In the genomic region with DNA sequence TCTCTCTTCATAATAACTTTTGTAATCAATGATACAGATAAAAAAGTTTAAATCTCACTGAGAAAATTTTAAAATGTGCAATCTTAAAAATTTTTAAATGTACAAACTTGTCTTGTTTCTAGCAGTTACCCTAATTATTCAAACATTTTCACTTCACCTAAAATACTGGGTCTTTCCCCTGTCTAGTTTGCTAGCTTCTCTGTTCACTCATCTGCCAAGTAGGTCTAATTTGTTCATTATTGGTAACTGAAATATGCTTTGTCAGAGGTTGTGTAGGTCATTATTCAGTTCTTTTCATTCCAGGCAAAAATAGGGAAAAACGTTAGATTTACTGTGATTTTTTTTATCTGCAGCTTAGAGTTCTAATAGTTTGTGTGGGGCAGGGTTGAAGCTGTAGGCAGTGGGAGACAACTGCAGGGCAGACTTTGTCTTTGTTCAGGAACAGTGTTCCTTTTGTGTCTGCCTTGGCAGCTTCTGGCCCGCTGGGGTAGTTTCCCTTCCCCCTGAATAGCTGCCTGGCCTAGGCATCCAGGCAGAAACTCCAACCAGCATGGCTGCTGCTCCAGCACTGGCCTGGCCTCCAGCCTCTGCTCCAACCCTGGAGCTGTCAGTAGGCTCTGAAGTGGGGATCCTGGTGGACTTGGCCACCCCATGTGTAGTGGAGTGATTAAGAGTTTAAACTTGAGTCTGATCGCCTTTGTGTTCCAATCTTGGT, we compare ENCODE assay signal across 9 cellular contexts. TPM values are rescaled to one million over a fixed set of nuclear protein-coding genes. Genes with fewer than 3 reads are reported as not detected.
DNase-seq lines count a peak whose midpoint lies in the region; ATAC-seq, FAIRE-seq and TF ChIP-seq lines count a peak whose summit lies in the region.
"Had no signal": no experiment of that assay in that cellular context is flagged by ENCODE, and none has a peak within 500 bp of the region (broad histone marks: within the 10 kb centered on the region; RNA-seq: fewer than 3 reads in every experiment).

No MANE protein-coding gene starts in this region.

- ATAC-seq in esophagus mucosa: peak; percentile 27
- ATAC-seq in left colon: no peak
- ATAC-seq: effector memory CD8-positive, alpha-beta T cell had no signal

- H2AFZ ChIP-seq in OCI-LY3 (ENCODE audit: low read depth, low read length): no peak overlapping the region

- no peaks in the 10 kb centered on the region for H3K36me3 Mint-ChIP-seq in CD4-positive, alpha-beta memory T cell
- H3K36me3 Mint-ChIP-seq in neural crest cell (ENCODE audit: low read depth): no peaks in the 10 kb centered on the region

- no peak for TF ChIP-seq CTCF in OCI-LY3 (IDR thresholded peaks at IDR 0.05; ENCODE audit: low read depth, low read length)
- TF ChIP-seq CTCF in neural crest cell (conservative IDR thresholded peaks at IDR 0.05): no peak

- CTCF ChIA-PET in CD4-positive, alpha-beta memory T cell (lab: Charles Lee; ENCODE audit: partially characterized antibody): interaction anchor here (1.1 kb wide), 1 partner anchor 12 kb away, joined by 3 read pairs; no protein-coding TSS in a partner anchor

- H3K27me3 Mint-ChIP-seq in CD4-positive, alpha-beta memory T cell: no peaks in the 10 kb centered on the region
- no peaks in the 10 kb centered on the region for H3K27me3 Mint-ChIP-seq in neural crest cell (ENCODE audit: low read depth)
- H3K27me3 Mint-ChIP-seq: effector memory CD8-positive, alpha-beta T cell had no signal

- peaks cover 46 to 72% (median 52%) of the 10 kb centered on the region in 4 donors for H3K4me1 Mint-ChIP-seq in CD4-positive, alpha-beta memory T cell
- H3K4me1 Mint-ChIP-seq in neural crest cell: peaks cover 64% of the 10 kb centered on the region

- no peaks in the 10 kb centered on the region for H4K20me1 ChIP-seq in OCI-LY3 (ENCODE audit: insufficient read depth, low read length)

- no peak overlapping the region for H3K27ac ChIP-seq in CD4-positive, alpha-beta memory T cell (ENCODE audit: low read depth, low read length)
- H3K27ac ChIP-seq in OCI-LY3 (ENCODE audit: low read length): peak overlapping the region; percentile 63
- H3K27ac ChIP-seq in small intestine (ENCODE audit: low read depth in 1 of 2, low read length in 1 of 2): no peak overlapping the region

- DNase-seq in CD4-positive, alpha-beta memory T cell: no peak
- DNase-seq in neural crest cell (ENCODE audit: low read depth, low spot score) (peak; percentile 49), small intestine (no peak), left colon (no peak), COR-L47 (lab: John Stamatoyannopoulos, UW) (no peak)
- DNase-seq in activated CD4-positive, alpha-beta T cell treated with anti-CD3 and anti-CD28 coated beads, Interleukin-2, amount 50 U/mL, for 4 hours: no peak
- DNase-seq: effector memory CD8-positive, alpha-beta T cell had no signal

- 55 to 71% (median 63%) methylated on average over 3 of the region's 3 CpGs for whole genome bisulfite sequencing in small intestine, 3 donors

- H3K4me2 ChIP-seq in OCI-LY3 (ENCODE audit: low read length): peak overlapping the region; percentile 74

- no peak overlapping the region for H3K4me3 ChIP-seq in CD4-positive, alpha-beta memory T cell (ENCODE audit: low read length in 2 of 2)
- H3K4me3 ChIP-seq in OCI-LY3 (ENCODE audit: low read length): peak overlapping the region; percentile 34
- H3K4me3 ChIP-seq in small intestine (ENCODE audit: low read depth in 1 of 2, low read length in 2 of 2): no peak overlapping the region

- peak overlapping the region; percentile 35 for H3K9ac ChIP-seq in OCI-LY3 (ENCODE audit: low read length)

- intact Hi-C loops in CD4-positive, alpha-beta memory T cell (cut with micrococcal nuclease): no loop called here
- intact Hi-C loops in left colon (cut with DNase I, micrococcal nuclease): no loop called here

- H3K27me3 ChIP-seq in CD4-positive, alpha-beta memory T cell (ENCODE audit: insufficient read depth, low read length): no peaks in the 10 kb centered on the region
- H3K27me3 ChIP-seq in OCI-LY3 (ENCODE audit: low read depth, low read length) (no peaks in the 10 kb centered on the region), small intestine (ENCODE audit: control insufficient read depth in 2 of 2, insufficient read depth in 2 of 2, low read length in 2 of 2) (no peaks in the 10 kb centered on the region)

- no peaks in the 10 kb centered on the region for H3K36me3 ChIP-seq in CD4-positive, alpha-beta memory T cell (ENCODE audit: insufficient read depth, low read length)
- no peaks in the 10 kb centered on the region for H3K36me3 ChIP-seq in OCI-LY3 (replicated peaks; ENCODE audit: low read depth, low read length)
- H3K36me3 ChIP-seq in small intestine (ENCODE audit: control insufficient read depth in 2 of 2, insufficient read depth in 2 of 2, low read length in 2 of 2): no peaks in the 10 kb centered on the region

- peaks cover 35% of the 10 kb centered on the region for H3K79me2 ChIP-seq in OCI-LY3 (ENCODE audit: low read length)

- H3K9me3 ChIP-seq in CD4-positive, alpha-beta memory T cell (ENCODE audit: control insufficient read depth in 1 of 2, low read length in 2 of 2): no peaks in the 10 kb centered on the region
- no peaks in the 10 kb centered on the region for H3K9me3 ChIP-seq in OCI-LY3 (ENCODE audit: insufficient read depth, low read length)
- H3K9me3 ChIP-seq in small intestine (ENCODE audit: control insufficient read depth, low read depth): no peaks in the 10 kb centered on the region

- no peak for FAIRE-seq in small intestine (lab: Jason Lieb, UNC)

- POLR2A ChIA-PET in CD4-positive, alpha-beta memory T cell (lab: Charles Lee; ENCODE audit: partially characterized antibody): interaction anchor here (3.7 kb wide), 1 partner anchor 179 kb away, joined by 17 read pairs; a partner anchor contains a TSS

- H3K27ac Mint-ChIP-seq in CD4-positive, alpha-beta memory T cell: peak overlapping the region in 4 of 7 donors; percentile 9 to 65 (median 60)
- H3K27ac Mint-ChIP-seq in neural crest cell (ENCODE audit: unreplicated experiment): peak overlapping the region; percentile 94

- peak overlapping the region in 3 of 8 donors; percentile 4 to 43 (median 16) for H3K4me3 Mint-ChIP-seq in CD4-positive, alpha-beta memory T cell
- peak overlapping the region; percentile 69 for H3K4me3 Mint-ChIP-seq in neural crest cell
- H3K4me3 Mint-ChIP-seq: effector memory CD8-positive, alpha-beta T cell had no signal

- no peaks in the 10 kb centered on the region for H3K9me3 Mint-ChIP-seq in CD4-positive, alpha-beta memory T cell
- H3K9me3 Mint-ChIP-seq in neural crest cell: no peaks in the 10 kb centered on the region
- H3K9me3 Mint-ChIP-seq: effector memory CD8-positive, alpha-beta T cell had no signal

- H3K4me1 ChIP-seq in CD4-positive, alpha-beta memory T cell (ENCODE audit: insufficient read depth, low read length): peaks cover 26% of the 10 kb centered on the region
- H3K4me1 ChIP-seq in OCI-LY3 (ENCODE audit: low read length) (peaks cover 36% of the 10 kb centered on the region), small intestine (ENCODE audit: control insufficient read depth in 2 of 2, insufficient read depth in 1 of 2, low read depth in 1 of 2, low read length in 1 of 2) (peaks cover 0 to 2% of the 10 kb centered on the region in 2 donors)

RNA-seq across cellular contexts. Expression of a gene that starts 48.5 kb away (rescaled TPM):
- 10 to 100 TPM; 20.0 to 21.8 TPM for total RNA-seq in CD4-positive, alpha-beta memory T cell
- 1 to 10 TPM; 3.8 to 9.0 TPM for polyA plus RNA-seq in CD4-positive, alpha-beta memory T cell
- total RNA-seq in esophagus mucosa (15.9 TPM), neural crest cell (18.9 and 20.7 TPM in 2 replicates), left colon (1 to 10 TPM; 4.2 to 4.7 TPM)
- 1 to 10 TPM in 1 of 3 donors, under 1 TPM in 2; 0.81 to 2.5 (median 0.89) TPM for polyA plus RNA-seq in small intestine
